1 cellular context compared by ENCODE assay signal in the genomic region with DNA sequence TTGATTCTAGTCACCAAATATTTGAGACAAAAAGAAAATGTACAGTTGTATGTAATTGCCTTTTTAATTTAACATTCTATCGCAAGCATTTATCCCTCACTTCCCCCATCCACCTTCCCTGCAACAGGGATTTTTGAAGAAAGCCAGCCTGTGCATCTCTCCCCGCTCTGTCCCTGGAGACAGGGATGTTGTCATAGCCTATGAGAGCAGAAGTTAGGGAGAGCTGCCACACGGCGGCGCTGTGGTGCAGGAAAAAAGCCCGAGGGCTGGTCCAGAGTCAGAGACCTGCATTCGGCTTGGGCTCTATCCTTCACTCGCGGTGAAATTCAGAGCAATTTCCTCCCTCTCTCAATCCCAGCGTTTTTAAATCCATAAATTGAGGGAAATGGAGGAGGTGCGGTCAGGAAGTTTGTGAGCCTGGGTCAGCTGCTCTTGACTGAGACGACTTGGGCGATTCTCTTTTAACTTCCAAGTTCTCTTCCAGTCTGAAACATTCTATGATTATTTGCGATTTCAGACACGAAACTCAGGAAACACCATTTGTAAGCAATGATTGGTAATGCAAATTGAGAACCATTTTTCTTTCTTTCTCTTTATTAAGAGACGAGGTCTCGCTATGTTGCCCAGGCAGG.
TF ChIP-seq lines count a peak whose summit lies in the region.

No MANE protein-coding gene starts in this region.

TF ChIP-seq in HEK293, 187 proteins besides CTCF, POLR2A, EP300 and RAD21 (continued from another document):
- no peak for TF ChIP-seq ZBTB10 (tag by site-specific recombination; IDR thresholded peaks at IDR 0.05)
- TF ChIP-seq SP7 (tag by site-specific recombination; IDR thresholded peaks at IDR 0.05) = no peak
- no peak for TF ChIP-seq ZNF157 (tag by site-specific recombination; IDR thresholded peaks at IDR 0.05)
- peak; percentile 59 for TF ChIP-seq ZSCAN4 (tag by site-specific recombination; IDR thresholded peaks at IDR 0.05)
- no peak for TF ChIP-seq GLI4 (tag by site-specific recombination; IDR thresholded peaks at IDR 0.05)
- no peak for TF ChIP-seq ZNF544 (tag by site-specific recombination; IDR thresholded peaks at IDR 0.05)
- TF ChIP-seq ZNF768 (tag by site-specific recombination; IDR thresholded peaks at IDR 0.05) = no peak
- TF ChIP-seq ZNF324 (tag by site-specific recombination; IDR thresholded peaks at IDR 0.05) = no peak
- TF ChIP-seq, protein P1, sequence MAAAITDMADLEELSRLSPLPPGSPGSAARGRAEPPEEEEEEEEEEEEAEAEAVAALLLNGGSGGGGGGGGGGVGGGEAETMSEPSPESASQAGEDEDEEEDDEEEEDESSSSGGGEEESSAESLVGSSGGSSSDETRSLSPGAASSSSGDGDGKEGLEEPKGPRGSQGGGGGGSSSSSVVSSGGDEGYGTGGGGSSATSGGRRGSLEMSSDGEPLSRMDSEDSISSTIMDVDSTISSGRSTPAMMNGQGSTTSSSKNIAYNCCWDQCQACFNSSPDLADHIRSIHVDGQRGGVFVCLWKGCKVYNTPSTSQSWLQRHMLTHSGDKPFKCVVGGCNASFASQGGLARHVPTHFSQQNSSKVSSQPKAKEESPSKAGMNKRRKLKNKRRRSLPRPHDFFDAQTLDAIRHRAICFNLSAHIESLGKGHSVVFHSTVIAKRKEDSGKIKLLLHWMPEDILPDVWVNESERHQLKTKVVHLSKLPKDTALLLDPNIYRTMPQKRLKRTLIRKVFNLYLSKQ (tag by site-specific recombination; IDR thresholded peaks at IDR 0.05; ENCODE audit: borderline replicate concordance) = no peak
- no peak for TF ChIP-seq TCF7L2 (IDR thresholded peaks at IDR 0.05; ENCODE audit: borderline replicate concordance, low read depth, low read length)
- TF ChIP-seq ZNF223 (tag by site-specific recombination; IDR thresholded peaks at IDR 0.05) = no peak
- no peak for TF ChIP-seq MYNN (tag by site-specific recombination; IDR thresholded peaks at IDR 0.05; ENCODE audit: borderline replicate concordance)
- TF ChIP-seq SALL2 (tag by site-specific recombination; IDR thresholded peaks at IDR 0.05; ENCODE audit: borderline replicate concordance) = no peak
- no peak for TF ChIP-seq ZBTB49 (tag by site-specific recombination; IDR thresholded peaks at IDR 0.05; ENCODE audit: low read depth)
- peak; percentile 62; the same call in 1 of the 2 replicates for TF ChIP-seq PRDM1 (tag by site-specific recombination; IDR thresholded peaks at IDR 0.05)
- TF ChIP-seq ZEB2 (tag by site-specific recombination; IDR thresholded peaks at IDR 0.05) = 0 out of 2 replicates have a peak, but pooled peaks have one; percentile 30
- no peak for TF ChIP-seq ZNF398 (tag by site-specific recombination; IDR thresholded peaks at IDR 0.05)
- no peak for TF ChIP-seq ZNF138 (tag by site-specific recombination; IDR thresholded peaks at IDR 0.05; ENCODE audit: borderline replicate concordance)
- TF ChIP-seq ZNF837 (tag by site-specific recombination; IDR thresholded peaks at IDR 0.05) = no peak
- TF ChIP-seq ZNF777 (tag by site-specific recombination; IDR thresholded peaks at IDR 0.05; ENCODE audit: borderline replicate concordance) = no peak
- no peak for TF ChIP-seq ZNF521 (tag by site-specific recombination; IDR thresholded peaks at IDR 0.05)
- TF ChIP-seq ZNF660 (tag by site-specific recombination; IDR thresholded peaks at IDR 0.05) = peak; percentile 77; the same call in 1 of the 2 replicates
- TF ChIP-seq ZNF843 (tag by site-specific recombination; IDR thresholded peaks at IDR 0.05) = no peak
- no peak for TF ChIP-seq ZNF677 (tag by site-specific recombination; IDR thresholded peaks at IDR 0.05)
- TF ChIP-seq, protein P2, sequence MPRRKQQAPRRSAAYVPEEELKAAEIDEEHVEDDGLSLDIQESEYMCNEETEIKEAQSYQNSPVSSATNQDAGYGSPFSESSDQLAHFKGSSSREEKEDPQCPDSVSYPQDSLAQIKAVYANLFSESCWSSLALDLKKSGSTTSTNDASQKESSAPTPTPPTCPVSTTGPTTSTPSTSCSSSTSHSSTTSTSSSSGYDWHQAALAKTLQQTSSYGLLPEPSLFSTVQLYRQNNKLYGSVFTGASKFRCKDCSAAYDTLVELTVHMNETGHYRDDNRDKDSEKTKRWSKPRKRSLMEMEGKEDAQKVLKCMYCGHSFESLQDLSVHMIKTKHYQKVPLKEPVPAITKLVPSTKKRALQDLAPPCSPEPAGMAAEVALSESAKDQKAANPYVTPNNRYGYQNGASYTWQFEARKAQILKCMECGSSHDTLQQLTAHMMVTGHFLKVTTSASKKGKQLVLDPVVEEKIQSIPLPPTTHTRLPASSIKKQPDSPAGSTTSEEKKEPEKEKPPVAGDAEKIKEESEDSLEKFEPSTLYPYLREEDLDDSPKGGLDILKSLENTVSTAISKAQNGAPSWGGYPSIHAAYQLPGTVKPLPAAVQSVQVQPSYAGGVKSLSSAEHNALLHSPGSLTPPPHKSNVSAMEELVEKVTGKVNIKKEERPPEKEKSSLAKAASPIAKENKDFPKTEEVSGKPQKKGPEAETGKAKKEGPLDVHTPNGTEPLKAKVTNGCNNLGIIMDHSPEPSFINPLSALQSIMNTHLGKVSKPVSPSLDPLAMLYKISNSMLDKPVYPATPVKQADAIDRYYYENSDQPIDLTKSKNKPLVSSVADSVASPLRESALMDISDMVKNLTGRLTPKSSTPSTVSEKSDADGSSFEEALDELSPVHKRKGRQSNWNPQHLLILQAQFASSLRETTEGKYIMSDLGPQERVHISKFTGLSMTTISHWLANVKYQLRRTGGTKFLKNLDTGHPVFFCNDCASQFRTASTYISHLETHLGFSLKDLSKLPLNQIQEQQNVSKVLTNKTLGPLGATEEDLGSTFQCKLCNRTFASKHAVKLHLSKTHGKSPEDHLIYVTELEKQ (tag by site-specific recombination; IDR thresholded peaks at IDR 0.05; ENCODE audit: borderline replicate concordance) = no peak
- TF ChIP-seq GLIS1 (tag by site-specific recombination; IDR thresholded peaks at IDR 0.05) = no peak
- TF ChIP-seq ZNF548 (tag by site-specific recombination; IDR thresholded peaks at IDR 0.05) = no peak
- TF ChIP-seq ZNF501 (tag by site-specific recombination; IDR thresholded peaks at IDR 0.05) = no peak
- no peak for TF ChIP-seq ZFP41 (tag by site-specific recombination; IDR thresholded peaks at IDR 0.05; ENCODE audit: borderline replicate concordance)
